Comparison of ENCODE assay signal across 1 cellular context in the genomic region with DNA sequence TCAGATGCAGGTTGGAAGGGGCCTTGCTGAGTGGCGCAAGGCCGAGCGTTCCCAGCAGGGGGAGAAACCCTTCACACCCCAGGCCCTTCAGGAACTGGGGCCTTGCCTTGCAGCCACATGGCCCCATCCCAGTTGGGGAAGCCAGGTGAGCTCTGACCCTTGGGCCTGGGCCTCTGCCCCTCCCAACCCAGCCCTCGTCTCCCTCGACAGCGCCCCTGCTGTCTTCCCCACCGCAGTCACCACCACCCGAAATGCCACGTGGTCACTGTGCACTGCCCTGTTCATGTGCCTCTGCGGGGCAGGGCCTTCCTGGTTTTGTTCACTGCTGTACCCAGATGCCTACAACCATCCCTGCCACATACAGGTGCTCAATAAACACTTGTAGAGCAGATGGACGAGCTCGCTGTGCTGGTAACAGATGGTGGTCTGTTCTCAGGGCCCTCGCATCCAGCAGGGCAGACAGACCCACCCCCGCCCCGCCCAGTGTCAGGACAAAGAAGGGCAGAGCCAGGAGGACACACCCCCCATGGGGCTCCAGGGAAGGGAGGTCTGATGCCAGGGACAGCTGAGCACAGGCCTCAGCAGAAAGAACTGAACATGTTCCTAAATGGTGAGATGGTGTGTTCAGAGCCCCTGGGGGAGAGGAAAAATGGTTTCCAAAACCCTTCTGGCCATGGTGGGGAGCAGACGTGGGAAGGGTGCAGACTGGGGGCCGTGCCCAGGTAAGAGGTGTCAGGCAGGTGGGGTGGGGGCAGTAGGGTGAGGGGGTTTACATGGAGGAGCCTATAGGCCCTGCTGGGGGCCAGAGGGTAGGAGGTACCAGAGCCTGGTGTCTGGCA.
A peak's percentile ranks its signal among the peaks of the same experiment; 100 is the strongest.
TF ChIP-seq lines count a peak whose summit lies in the region.

No MANE protein-coding gene starts in this region.

TF ChIP-seq in K562, 482 proteins besides CTCF, POLR2A, EP300 and RAD21 (continues in another document):
- TF ChIP-seq TEAD2 (tag; IDR thresholded peaks at IDR 0.05) (no peak), SIN3A (IDR thresholded peaks at IDR 0.05; ENCODE audit: borderline replicate concordance in 2 of 2, control insufficient read depth in 1 of 2, low read depth in 2 of 2, low read length in 2 of 2) (peak in 1 of 2 experiments; percentile 76; a peak in 2 of 4 replicates), RBM17 (IDR thresholded peaks at IDR 0.05; ENCODE audit: borderline replicate concordance, low read depth, low read length) (no peak), RBM15 (IDR thresholded peaks at IDR 0.05; ENCODE audit: insufficient read depth, low read length) (no peak), E4F1 (CRISPR knock-in tag; IDR thresholded peaks at IDR 0.05; ENCODE audit: borderline replicate concordance) (no peak), ZNF511 (CRISPR knock-in tag; IDR thresholded peaks at IDR 0.05) (no peak), ZNF740 (CRISPR knock-in tag; IDR thresholded peaks at IDR 0.05) (peak; percentile 37; the same call in 1 of the 2 replicates), ZNF740 (tag; IDR thresholded peaks at IDR 0.05) (no peak), HNRNPUL1 (IDR thresholded peaks at IDR 0.05; ENCODE audit: low read length) (no peak), SNIP1 (IDR thresholded peaks at IDR 0.05; ENCODE audit: low read depth) (no peak), SMAD1 (IDR thresholded peaks at IDR 0.05; ENCODE audit: low read depth, low read length, partially characterized antibody) (no peak), ARHGAP35 (IDR thresholded peaks at IDR 0.05; ENCODE audit: partially characterized antibody) (no peak), ARID2 (IDR thresholded peaks at IDR 0.05) (no peak), RAD51 (IDR thresholded peaks at IDR 0.05; ENCODE audit: borderline replicate concordance, low read depth) (peak; percentile 45; the same call in 1 of the 2 replicates), MAFK (IDR thresholded peaks at IDR 0.05; ENCODE audit: low read length) (no peak), KDM5B (IDR thresholded peaks at IDR 0.05; ENCODE audit: insufficient replicate concordance, low read depth, low read length) (peak; percentile 34), HEY1 (CRISPR knock-in tag; IDR thresholded peaks at IDR 0.05; ENCODE audit: borderline replicate concordance) (no peak), MNT (conservative IDR thresholded peaks at IDR 0.05) (peak; percentile 82 to 85), ERF (CRISPR knock-in tag; IDR thresholded peaks at IDR 0.05) (no peak), ZEB2 (IDR thresholded peaks at IDR 0.05) (no peak), STAT5B (CRISPR knock-in tag; IDR thresholded peaks at IDR 0.05) (no peak), MIER1 (IDR thresholded peaks at IDR 0.05; ENCODE audit: low read depth) (no peak), CREB3L1 (IDR thresholded peaks at IDR 0.05; ENCODE audit: borderline replicate concordance, low read depth) (peak; percentile 64; the same call in 1 of the 2 replicates), GATA2 (CRISPR knock-in tag; IDR thresholded peaks at IDR 0.05) (no peak), NFIX (CRISPR knock-in tag; IDR thresholded peaks at IDR 0.05; ENCODE audit: low read depth) (no peak), POLR2B (IDR thresholded peaks at IDR 0.05; ENCODE audit: low read depth, partially characterized antibody) (no peak), GABPA (tag; conservative IDR thresholded peaks at IDR 0.05; ENCODE audit: low read depth) (no peak), XRCC4 (IDR thresholded peaks at IDR 0.05; ENCODE audit: extremely low read depth, insufficient read depth, insufficient read length) (no peak), FOXK1 (CRISPR knock-in tag; IDR thresholded peaks at IDR 0.05; ENCODE audit: borderline replicate concordance) (no peak), CBX1 (IDR thresholded peaks at IDR 0.05; ENCODE audit: low read depth) (no peak), LARP7 (IDR thresholded peaks at IDR 0.05) (no peak), NFE2L1 (tag; IDR thresholded peaks at IDR 0.05; ENCODE audit: borderline replicate concordance, low read depth) (no peak), PPARD (CRISPR knock-in tag; IDR thresholded peaks at IDR 0.05) (no peak), ZNF561 (CRISPR knock-in tag; conservative IDR thresholded peaks at IDR 0.05) (no peak), JUNB (CRISPR knock-in tag; conservative IDR thresholded peaks at IDR 0.05) (no peak), YY1 (IDR thresholded peaks at IDR 0.05; ENCODE audit: borderline replicate concordance in 1 of 3, control insufficient read depth in 1 of 3, extremely low read depth in 1 of 3, insufficient read depth in 3 of 3, insufficient read length in 1 of 3, insufficient replicate concordance in 2 of 3, low read depth in 1 of 3, low read length in 2 of 3) (peak in 1 of 3 experiments; percentile 24), SRSF3 (IDR thresholded peaks at IDR 0.05; ENCODE audit: insufficient read depth, low read length) (no peak), ARID3B (CRISPR knock-in tag; IDR thresholded peaks at IDR 0.05; ENCODE audit: borderline replicate concordance) (no peak), SAFB (IDR thresholded peaks at IDR 0.05; ENCODE audit: borderline replicate concordance, low read depth, low read length) (no peak)
- TF ChIP-seq, protein P1, sequence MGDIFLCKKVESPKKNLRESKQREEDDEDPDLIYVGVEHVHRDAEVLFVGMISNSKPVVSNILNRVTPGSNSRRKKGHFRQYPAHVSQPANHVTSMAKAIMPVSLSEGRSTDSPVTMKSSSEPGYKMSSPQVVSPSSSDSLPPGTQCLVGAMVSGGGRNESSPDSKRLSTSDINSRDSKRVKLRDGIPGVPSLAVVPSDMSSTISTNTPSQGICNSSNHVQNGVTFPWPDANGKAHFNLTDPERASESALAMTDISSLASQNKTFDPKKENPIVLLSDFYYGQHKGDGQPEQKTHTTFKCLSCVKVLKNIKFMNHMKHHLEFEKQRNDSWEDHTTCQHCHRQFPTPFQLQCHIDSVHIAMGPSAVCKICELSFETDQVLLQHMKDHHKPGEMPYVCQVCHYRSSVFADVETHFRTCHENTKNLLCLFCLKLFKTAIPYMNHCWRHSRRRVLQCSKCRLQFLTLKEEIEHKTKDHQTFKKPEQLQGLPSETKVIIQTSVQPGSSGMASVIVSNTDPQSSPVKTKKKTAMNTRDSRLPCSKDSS (IDR thresholded peaks at IDR 0.05; ENCODE audit: low read depth, partially characterized antibody): no peak
- TF ChIP-seq, protein P2, sequence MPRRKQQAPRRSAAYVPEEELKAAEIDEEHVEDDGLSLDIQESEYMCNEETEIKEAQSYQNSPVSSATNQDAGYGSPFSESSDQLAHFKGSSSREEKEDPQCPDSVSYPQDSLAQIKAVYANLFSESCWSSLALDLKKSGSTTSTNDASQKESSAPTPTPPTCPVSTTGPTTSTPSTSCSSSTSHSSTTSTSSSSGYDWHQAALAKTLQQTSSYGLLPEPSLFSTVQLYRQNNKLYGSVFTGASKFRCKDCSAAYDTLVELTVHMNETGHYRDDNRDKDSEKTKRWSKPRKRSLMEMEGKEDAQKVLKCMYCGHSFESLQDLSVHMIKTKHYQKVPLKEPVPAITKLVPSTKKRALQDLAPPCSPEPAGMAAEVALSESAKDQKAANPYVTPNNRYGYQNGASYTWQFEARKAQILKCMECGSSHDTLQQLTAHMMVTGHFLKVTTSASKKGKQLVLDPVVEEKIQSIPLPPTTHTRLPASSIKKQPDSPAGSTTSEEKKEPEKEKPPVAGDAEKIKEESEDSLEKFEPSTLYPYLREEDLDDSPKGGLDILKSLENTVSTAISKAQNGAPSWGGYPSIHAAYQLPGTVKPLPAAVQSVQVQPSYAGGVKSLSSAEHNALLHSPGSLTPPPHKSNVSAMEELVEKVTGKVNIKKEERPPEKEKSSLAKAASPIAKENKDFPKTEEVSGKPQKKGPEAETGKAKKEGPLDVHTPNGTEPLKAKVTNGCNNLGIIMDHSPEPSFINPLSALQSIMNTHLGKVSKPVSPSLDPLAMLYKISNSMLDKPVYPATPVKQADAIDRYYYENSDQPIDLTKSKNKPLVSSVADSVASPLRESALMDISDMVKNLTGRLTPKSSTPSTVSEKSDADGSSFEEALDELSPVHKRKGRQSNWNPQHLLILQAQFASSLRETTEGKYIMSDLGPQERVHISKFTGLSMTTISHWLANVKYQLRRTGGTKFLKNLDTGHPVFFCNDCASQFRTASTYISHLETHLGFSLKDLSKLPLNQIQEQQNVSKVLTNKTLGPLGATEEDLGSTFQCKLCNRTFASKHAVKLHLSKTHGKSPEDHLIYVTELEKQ (CRISPR knock-in tag; IDR thresholded peaks at IDR 0.05): no peak
- TF ChIP-seq, protein P3, sequence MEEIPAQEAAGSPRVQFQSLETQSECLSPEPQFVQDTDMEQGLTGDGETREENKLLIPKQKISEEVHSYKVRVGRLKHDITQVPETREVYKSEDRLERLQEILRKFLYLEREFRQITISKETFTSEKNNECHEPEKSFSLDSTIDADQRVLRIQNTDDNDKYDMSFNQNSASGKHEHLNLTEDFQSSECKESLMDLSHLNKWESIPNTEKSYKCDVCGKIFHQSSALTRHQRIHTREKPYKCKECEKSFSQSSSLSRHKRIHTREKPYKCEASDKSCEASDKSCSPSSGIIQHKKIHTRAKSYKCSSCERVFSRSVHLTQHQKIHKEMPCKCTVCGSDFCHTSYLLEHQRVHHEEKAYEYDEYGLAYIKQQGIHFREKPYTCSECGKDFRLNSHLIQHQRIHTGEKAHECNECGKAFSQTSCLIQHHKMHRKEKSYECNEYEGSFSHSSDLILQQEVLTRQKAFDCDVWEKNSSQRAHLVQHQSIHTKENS (CRISPR knock-in tag; IDR thresholded peaks at IDR 0.05): no peak
- TF ChIP-seq, protein P4, sequence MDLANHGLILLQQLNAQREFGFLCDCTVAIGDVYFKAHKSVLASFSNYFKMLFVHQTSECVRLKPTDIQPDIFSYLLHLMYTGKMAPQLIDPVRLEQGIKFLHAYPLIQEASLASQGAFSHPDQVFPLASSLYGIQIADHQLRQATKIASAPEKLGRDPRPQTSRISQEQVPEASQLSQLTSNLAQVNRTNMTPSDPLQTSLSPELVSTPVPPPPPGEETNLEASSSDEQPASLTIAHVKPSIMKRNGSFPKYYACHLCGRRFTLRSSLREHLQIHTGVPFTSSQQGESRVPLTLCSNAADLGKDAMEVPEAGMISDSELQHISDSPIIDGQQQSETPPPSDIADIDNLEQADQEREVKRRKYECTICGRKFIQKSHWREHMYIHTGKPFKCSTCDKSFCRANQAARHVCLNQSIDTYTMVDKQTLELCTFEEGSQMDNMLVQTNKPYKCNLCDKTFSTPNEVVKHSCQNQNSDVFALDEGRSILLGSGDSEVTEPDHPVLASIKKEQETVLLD (IDR thresholded peaks at IDR 0.05): peak; percentile 32; the same call in 1 of the 2 replicates
